Comparison of ENCODE assay signal across 1 cellular context in the genomic region with DNA sequence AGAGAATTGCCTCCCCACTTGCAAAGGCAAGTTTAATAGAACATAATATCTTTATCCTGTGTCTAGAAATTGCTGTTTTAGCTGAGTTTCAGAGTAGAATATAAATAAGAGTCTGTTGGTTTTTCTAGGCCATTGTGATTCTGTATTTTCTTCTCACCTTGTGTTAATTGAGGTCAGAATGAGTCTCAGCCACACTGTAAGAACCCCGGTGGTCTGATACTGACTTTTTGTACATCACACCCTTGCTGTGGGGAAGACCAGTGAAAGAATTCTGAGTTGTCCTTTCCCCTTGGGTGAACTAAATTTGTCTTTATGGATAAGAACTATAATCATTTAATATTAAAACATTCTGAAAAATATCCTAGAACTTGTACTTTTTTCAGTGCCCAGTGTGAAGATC.
TF ChIP-seq lines count a peak whose summit lies in the region.

No MANE protein-coding gene starts in this region.

TF ChIP-seq in SK-N-SH, 30 proteins besides CTCF, POLR2A, EP300 and RAD21:
- TF ChIP-seq FOXJ3 (CRISPR knock-in tag; IDR thresholded peaks at IDR 0.05): no peak
- TF ChIP-seq POLR2AphosphoS5 (IDR thresholded peaks at IDR 0.05; ENCODE audit: low read depth, low read length): no peak
- TF ChIP-seq JUND (IDR thresholded peaks at IDR 0.05): no peak
- TF ChIP-seq GATA2 (CRISPR knock-in tag; IDR thresholded peaks at IDR 0.05): no peak
- TF ChIP-seq, protein P1, sequence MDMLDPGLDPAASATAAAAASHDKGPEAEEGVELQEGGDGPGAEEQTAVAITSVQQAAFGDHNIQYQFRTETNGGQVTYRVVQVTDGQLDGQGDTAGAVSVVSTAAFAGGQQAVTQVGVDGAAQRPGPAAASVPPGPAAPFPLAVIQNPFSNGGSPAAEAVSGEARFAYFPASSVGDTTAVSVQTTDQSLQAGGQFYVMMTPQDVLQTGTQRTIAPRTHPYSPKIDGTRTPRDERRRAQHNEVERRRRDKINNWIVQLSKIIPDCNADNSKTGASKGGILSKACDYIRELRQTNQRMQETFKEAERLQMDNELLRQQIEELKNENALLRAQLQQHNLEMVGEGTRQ (IDR thresholded peaks at IDR 0.05; ENCODE audit: borderline replicate concordance, low read depth, low read length): no peak
- TF ChIP-seq SIN3A (IDR thresholded peaks at IDR 0.05; ENCODE audit: borderline replicate concordance, low read depth, low read length): no peak
- no peak for TF ChIP-seq TAF1 (IDR thresholded peaks at IDR 0.05; ENCODE audit: borderline replicate concordance, low read depth, low read length)
- TF ChIP-seq, protein P2, sequence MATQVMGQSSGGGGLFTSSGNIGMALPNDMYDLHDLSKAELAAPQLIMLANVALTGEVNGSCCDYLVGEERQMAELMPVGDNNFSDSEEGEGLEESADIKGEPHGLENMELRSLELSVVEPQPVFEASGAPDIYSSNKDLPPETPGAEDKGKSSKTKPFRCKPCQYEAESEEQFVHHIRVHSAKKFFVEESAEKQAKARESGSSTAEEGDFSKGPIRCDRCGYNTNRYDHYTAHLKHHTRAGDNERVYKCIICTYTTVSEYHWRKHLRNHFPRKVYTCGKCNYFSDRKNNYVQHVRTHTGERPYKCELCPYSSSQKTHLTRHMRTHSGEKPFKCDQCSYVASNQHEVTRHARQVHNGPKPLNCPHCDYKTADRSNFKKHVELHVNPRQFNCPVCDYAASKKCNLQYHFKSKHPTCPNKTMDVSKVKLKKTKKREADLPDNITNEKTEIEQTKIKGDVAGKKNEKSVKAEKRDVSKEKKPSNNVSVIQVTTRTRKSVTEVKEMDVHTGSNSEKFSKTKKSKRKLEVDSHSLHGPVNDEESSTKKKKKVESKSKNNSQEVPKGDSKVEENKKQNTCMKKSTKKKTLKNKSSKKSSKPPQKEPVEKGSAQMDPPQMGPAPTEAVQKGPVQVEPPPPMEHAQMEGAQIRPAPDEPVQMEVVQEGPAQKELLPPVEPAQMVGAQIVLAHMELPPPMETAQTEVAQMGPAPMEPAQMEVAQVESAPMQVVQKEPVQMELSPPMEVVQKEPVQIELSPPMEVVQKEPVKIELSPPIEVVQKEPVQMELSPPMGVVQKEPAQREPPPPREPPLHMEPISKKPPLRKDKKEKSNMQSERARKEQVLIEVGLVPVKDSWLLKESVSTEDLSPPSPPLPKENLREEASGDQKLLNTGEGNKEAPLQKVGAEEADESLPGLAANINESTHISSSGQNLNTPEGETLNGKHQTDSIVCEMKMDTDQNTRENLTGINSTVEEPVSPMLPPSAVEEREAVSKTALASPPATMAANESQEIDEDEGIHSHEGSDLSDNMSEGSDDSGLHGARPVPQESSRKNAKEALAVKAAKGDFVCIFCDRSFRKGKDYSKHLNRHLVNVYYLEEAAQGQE (IDR thresholded peaks at IDR 0.05; ENCODE audit: low read depth, low read length): no peak
- TF ChIP-seq FOXM1 (IDR thresholded peaks at IDR 0.05; ENCODE audit: low read depth): no peak
- no peak for TF ChIP-seq MAX (IDR thresholded peaks at IDR 0.05; ENCODE audit: low read depth)
- no peak for TF ChIP-seq NFIC (IDR thresholded peaks at IDR 0.05; ENCODE audit: borderline replicate concordance)
- TF ChIP-seq MXI1 (IDR thresholded peaks at IDR 0.05; ENCODE audit: low read depth, low read length): no peak
- no peak for TF ChIP-seq ZBTB33 (IDR thresholded peaks at IDR 0.05; ENCODE audit: borderline replicate concordance, low read depth)
- no peak for TF ChIP-seq RFX5 (IDR thresholded peaks at IDR 0.05; ENCODE audit: low read length)
- TF ChIP-seq RXRA (IDR thresholded peaks at IDR 0.05; ENCODE audit: borderline replicate concordance, low read depth): no peak
- TF ChIP-seq RCOR1 (IDR thresholded peaks at IDR 0.05; ENCODE audit: low read length): no peak
- TF ChIP-seq GABPA (IDR thresholded peaks at IDR 0.05; ENCODE audit: low read depth): no peak
- TF ChIP-seq MEF2A (IDR thresholded peaks at IDR 0.05; ENCODE audit: borderline replicate concordance, low read depth): no peak
- TF ChIP-seq, protein P3, sequence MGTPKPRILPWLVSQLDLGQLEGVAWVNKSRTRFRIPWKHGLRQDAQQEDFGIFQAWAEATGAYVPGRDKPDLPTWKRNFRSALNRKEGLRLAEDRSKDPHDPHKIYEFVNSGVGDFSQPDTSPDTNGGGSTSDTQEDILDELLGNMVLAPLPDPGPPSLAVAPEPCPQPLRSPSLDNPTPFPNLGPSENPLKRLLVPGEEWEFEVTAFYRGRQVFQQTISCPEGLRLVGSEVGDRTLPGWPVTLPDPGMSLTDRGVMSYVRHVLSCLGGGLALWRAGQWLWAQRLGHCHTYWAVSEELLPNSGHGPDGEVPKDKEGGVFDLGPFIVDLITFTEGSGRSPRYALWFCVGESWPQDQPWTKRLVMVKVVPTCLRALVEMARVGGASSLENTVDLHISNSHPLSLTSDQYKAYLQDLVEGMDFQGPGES (IDR thresholded peaks at IDR 0.05; ENCODE audit: low read depth, low read length): no peak
- TF ChIP-seq FOSL2 (IDR thresholded peaks at IDR 0.05; ENCODE audit: borderline replicate concordance, low read depth): no peak
